16 cellular contexts compared by ENCODE assay signal in genomic region chr20:37377346-37378081, GRCh38. TPM values are rescaled to one million over a fixed set of nuclear protein-coding genes. Genes with fewer than 3 reads are reported as not detected.
A peak's percentile ranks its signal among the peaks of the same experiment; 100 is the strongest.
DNase-seq lines count a peak whose midpoint lies in the region; ATAC-seq and TF ChIP-seq lines count a peak whose summit lies in the region.
"Had no signal": no experiment of that assay in that cellular context is flagged by ENCODE, and none has a peak within 500 bp of the region (broad histone marks: within the 10 kb centered on the region; RNA-seq: fewer than 3 reads in every experiment).

No MANE protein-coding gene starts in this region.

- WGBS in SK-N-SH (ENCODE audit: low lambda C conversion rate) = 90% methylated on average over 5 of the region's 5 CpGs
- WGBS in body of pancreas, 2 donors = 68 to 73% methylated on average over 5 of the region's 5 CpGs

- POLR2A ChIA-PET in SK-N-SH (lab: Yijun Ruan, JAX) = no interaction called here

- no peak overlapping the region for H3K9ac ChIP-seq in SK-N-SH

- intact Hi-C loops in body of pancreas (cut with DNase I) = no loop called here

- H3K4me1 ChIP-seq in SK-N-SH (ENCODE audit: control insufficient read depth in 1 of 2, insufficient read depth in 2 of 2, low read depth in 1 of 2, low read length in 1 of 2) = peaks cover 0 to 6% of the 10 kb centered on the region in 2 experiments; a peak in 2 of 4 replicates
- peaks cover 31% of the 10 kb centered on the region for H3K4me1 ChIP-seq in body of pancreas

- H3K27me3 ChIP-seq in SK-N-SH (ENCODE audit: insufficient read depth) (no peaks in the 10 kb centered on the region), body of pancreas (no peaks in the 10 kb centered on the region)

- H3K27me3 Mint-ChIP-seq in central memory CD8-positive, alpha-beta T cell = no peaks in the 10 kb centered on the region

- H3K36me3 ChIP-seq in SK-N-SH (replicated peaks in 1 of 2; ENCODE audit: control insufficient read depth in 1 of 2, insufficient read depth in 2 of 2, low read length in 1 of 2) (peaks cover 8 to 21% of the 10 kb centered on the region in 2 experiments), body of pancreas (replicated peaks in 1 of 2; ENCODE audit: insufficient read depth in 1 of 2, low read depth in 2 of 2) (no peaks in the 10 kb centered on the region)

- H3K4me3 ChIP-seq in SK-N-SH (ENCODE audit: low read depth in 2 of 2, low read length in 1 of 2) = no peak overlapping the region
- no peak overlapping the region for H3K4me3 ChIP-seq in body of pancreas
- H3K4me3 ChIP-seq: lung had no signal

- no peak overlapping the region for H3K4me2 ChIP-seq in SK-N-SH

- no peak for TF ChIP-seq EP300 in SK-N-SH (IDR thresholded peaks at IDR 0.05; ENCODE audit: borderline replicate concordance in 1 of 2, low read depth in 1 of 2, low read length in 1 of 2)

- peaks cover 12% of the 10 kb centered on the region for H3K4me1 Mint-ChIP-seq in central memory CD8-positive, alpha-beta T cell
- H3K4me1 Mint-ChIP-seq in stimulated activated effector memory CD8-positive, alpha-beta T cell treated with anti-CD3 and anti-CD28 coated beads, Interleukin-12 subunit alpha, Interleukin-12 subunit beta, amount 100 ng/mL, for 72 hours = peaks cover 13% of the 10 kb centered on the region

- no peaks in the 10 kb centered on the region for H3K9me3 Mint-ChIP-seq in central memory CD8-positive, alpha-beta T cell
- H3K9me3 Mint-ChIP-seq in stimulated activated effector memory CD8-positive, alpha-beta T cell treated with anti-CD3 and anti-CD28 coated beads, Interleukin-12 subunit alpha, Interleukin-12 subunit beta, amount 100 ng/mL, for 72 hours = no peaks in the 10 kb centered on the region
- H3K9me3 Mint-ChIP-seq: CD8-positive, alpha-beta T cell had no signal

- ATAC-seq in SK-N-SH treated with all-trans-retinoic acid at 6 μM for 48 hours (no peak), HG03108 (IDR thresholded peaks at IDR 0.05; ENCODE audit: unreplicated experiment) (peak; percentile 35), body of pancreas (no peak), GM18498 (IDR thresholded peaks at IDR 0.05; ENCODE audit: unreplicated experiment) (no peak)
- ATAC-seq in central memory CD8-positive, alpha-beta T cell (replicated peaks; ENCODE audit: extremely low read depth, poor library complexity, severe bottlenecking) = peak; percentile 75
- peak; percentile 79 for ATAC-seq in stimulated activated effector memory CD8-positive, alpha-beta T cell treated with anti-CD3 and anti-CD28 coated beads, Interleukin-12 subunit alpha, Interleukin-12 subunit beta, amount 100 ng/mL, for 72 hours
- ATAC-seq: CD8-positive, alpha-beta T cell had no signal

- H3K9me3 ChIP-seq in SK-N-SH (no peaks in the 10 kb centered on the region), body of pancreas (no peaks in the 10 kb centered on the region)

- no peaks in the 10 kb centered on the region for H3K9me2 ChIP-seq in SK-N-SH

- H3K4me3 Mint-ChIP-seq in central memory CD8-positive, alpha-beta T cell = no peak overlapping the region
- no peak overlapping the region for H3K4me3 Mint-ChIP-seq in stimulated activated effector memory CD8-positive, alpha-beta T cell treated with anti-CD3 and anti-CD28 coated beads, Interleukin-12 subunit alpha, Interleukin-12 subunit beta, amount 100 ng/mL, for 72 hours
- H3K4me3 Mint-ChIP-seq: CD8-positive, alpha-beta T cell had no signal

- CTCF ChIA-PET in SK-N-SH (lab: Yijun Ruan, JAX) = interaction anchor here (0.9 to 1.4 kb wide), 5 partner anchors 26 to 185 kb away, joined by 3 to 4 read pairs (median 4); no protein-coding TSS in a partner anchor

- no peak for TF ChIP-seq POLR2A in body of pancreas (IDR thresholded peaks at IDR 0.05)

- H3K27ac Mint-ChIP-seq in central memory CD8-positive, alpha-beta T cell (ENCODE audit: low read depth) = peak overlapping the region; percentile 33
- peak overlapping the region; percentile 79 for H3K27ac Mint-ChIP-seq in stimulated activated effector memory CD8-positive, alpha-beta T cell treated with anti-CD3 and anti-CD28 coated beads, Interleukin-12 subunit alpha, Interleukin-12 subunit beta, amount 100 ng/mL, for 72 hours
- H3K27ac Mint-ChIP-seq: CD8-positive, alpha-beta T cell had no signal

- H4K20me1 ChIP-seq in SK-N-SH (ENCODE audit: insufficient read depth) = no peaks in the 10 kb centered on the region

- H3K36me3 Mint-ChIP-seq in central memory CD8-positive, alpha-beta T cell (ENCODE audit: insufficient read depth) = peaks cover 4% of the 10 kb centered on the region
- H3K36me3 Mint-ChIP-seq in stimulated activated effector memory CD8-positive, alpha-beta T cell treated with anti-CD3 and anti-CD28 coated beads, Interleukin-12 subunit alpha, Interleukin-12 subunit beta, amount 100 ng/mL, for 72 hours = peaks cover 4% of the 10 kb centered on the region
- H3K36me3 Mint-ChIP-seq: CD8-positive, alpha-beta T cell had no signal

- H2AFZ ChIP-seq in SK-N-SH (ENCODE audit: low read depth) = no peak overlapping the region

- H3F3A ChIP-seq in SK-N-SH (replicated peaks; ENCODE audit: insufficient read depth) = peaks cover 24% of the 10 kb centered on the region

- H3K79me2 ChIP-seq in SK-N-SH (ENCODE audit: insufficient read depth) = peaks cover 46% of the 10 kb centered on the region

- TF ChIP-seq CTCF in SK-N-SH (IDR thresholded peaks at IDR 0.05) (no peak), body of pancreas (IDR thresholded peaks at IDR 0.05) (no peak)

- TF ChIP-seq RAD21 in SK-N-SH (IDR thresholded peaks at IDR 0.05; ENCODE audit: low read length) = no peak

- H3K27ac ChIP-seq in SK-N-SH (ENCODE audit: low read depth in 2 of 2, low read length in 1 of 2) = peak overlapping the region in 1 of 2 experiments; percentile 16; a peak in 1 of 4 replicates
- no peak overlapping the region for H3K27ac ChIP-seq in body of pancreas

- DNase-seq in SK-N-SH = peak; percentile 15
- DNase-seq in central memory CD8-positive, alpha-beta T cell (ENCODE audit: low spot score in 2 of 2) = no peak
- DNase-seq in stimulated activated effector memory CD8-positive, alpha-beta T cell treated with anti-CD3 and anti-CD28 coated beads, Interleukin-12 subunit alpha, Interleukin-12 subunit beta, amount 100 ng/mL, for 72 hours (ENCODE audit: low spot score in 2 of 2) = no peak
- no peak for DNase-seq in body of pancreas
- DNase-seq in HK-2 (ENCODE audit: unreplicated experiment) = no peak
- DNase-seq: 8988T; activated CD4-positive, alpha-beta T cell treated with anti-CD3 and anti-CD28 coated beads, Interleukin-2, amount 50 U/mL, for 1 hour; activated gamma-delta T cell; CD8-positive, alpha-beta T cell; GF-D8; NCI-H1105 treated with DMSO at 0.1 percent for 48 hours; NCI-H524 had no signal

TF ChIP-seq in SK-N-SH, 30 proteins besides CTCF, POLR2A, EP300 and RAD21 (continues in another document):
- TF ChIP-seq JUND (IDR thresholded peaks at IDR 0.05) (no peak), NRF1 (IDR thresholded peaks at IDR 0.05; ENCODE audit: low read depth, low read length) (no peak), MXI1 (IDR thresholded peaks at IDR 0.05; ENCODE audit: low read depth, low read length) (no peak), IRF3 (IDR thresholded peaks at IDR 0.05; ENCODE audit: low read depth, low read length) (no peak), SMC3 (IDR thresholded peaks at IDR 0.05; ENCODE audit: low read depth, low read length) (no peak), FOXJ3 (CRISPR knock-in tag; IDR thresholded peaks at IDR 0.05) (no peak), EZH2phosphoT487 (IDR thresholded peaks at IDR 0.05; ENCODE audit: borderline replicate concordance, low read depth) (no peak), POLR2AphosphoS5 (IDR thresholded peaks at IDR 0.05; ENCODE audit: low read depth, low read length) (no peak), RFX5 (IDR thresholded peaks at IDR 0.05; ENCODE audit: low read length) (no peak)

TF ChIP-seq in SK-N-SH treated with all-trans-retinoic acid at 6 μM for 48 hours, 23 proteins besides CTCF, POLR2A, EP300 and RAD21:
- TF ChIP-seq TOX (CRISPR knock-in tag; IDR thresholded peaks at IDR 0.05; ENCODE audit: borderline replicate concordance) = no peak

RNA-seq across cellular contexts. Expression of gene SRC, which starts 31.6 kb away (rescaled TPM):
- 23.8 and 25.6 TPM in 2 replicates for polyA plus RNA-seq in SK-N-SH (2012; rRNA removed)
- 9.6 and 17.1 TPM in 2 replicates for polyA plus RNA-seq in SK-N-SH (2012; cell fraction: cytosol; rRNA removed)
- 49.2 and 58.8 TPM in 2 replicates for polyA plus RNA-seq in SK-N-SH (2012; cell fraction: nucleus; rRNA removed)
- 10 to 100 TPM; 25.9 to 35.3 TPM for total RNA-seq in body of pancreas

Comparison
In these comparisons a context has a peak if more than half of its experiments do, and no peak if none do; other contexts are left out.
1. ATAC-seq: peak in HG03108 (single experiment), central memory CD8-positive, alpha-beta T cell (single experiment) and stimulated activated effector memory CD8-positive, alpha-beta T cell treated with anti-CD3 and anti-CD28 coated beads, Interleukin-12 subunit alpha, Interleukin-12 subunit beta, amount 100 ng/mL, for 72 hours (single experiment); none in SK-N-SH treated with all-trans-retinoic acid at 6 μM for 48 hours (single experiment), body of pancreas (single experiment) and GM18498 (single experiment).